Comparison of ENCODE assay signal across 15 cellular contexts in genomic region chr2:173708757-173709156, GRCh38.
A peak's percentile ranks its signal among the peaks of the same experiment; 100 is the strongest.
DNase-seq lines count a peak whose midpoint lies in the region; ATAC-seq and TF ChIP-seq lines count a peak whose summit lies in the region.
"Had no signal": no experiment of that assay in that cellular context is flagged by ENCODE, and none has a peak within 500 bp of the region (broad histone marks: within the 10 kb centered on the region; RNA-seq: fewer than 3 reads in every experiment).

No MANE protein-coding gene starts in this region.

- no peak overlapping the region for H3K9ac ChIP-seq in colonic mucosa (ENCODE audit: low read depth in 2 of 2, low read length in 2 of 2)

- ATAC-seq in Right ventricle myocardium superior (ENCODE audit: poor library complexity) (peak; percentile 79), HG02588 (IDR thresholded peaks at IDR 0.05; ENCODE audit: unreplicated experiment) (no peak)

- H3K27me3 ChIP-seq in colonic mucosa (no peaks in the 10 kb centered on the region), transverse colon (no peaks in the 10 kb centered on the region)
- H3K27me3 ChIP-seq: SJSA1 had no signal

- 35 to 40% methylated on average over 5 of the region's 5 CpGs for WGBS in transverse colon (ENCODE audit: low coverage in 1 of 2), 2 donors

- no peak for TF ChIP-seq EP300 in transverse colon (IDR thresholded peaks at IDR 0.05; ENCODE audit: low read depth)

- no peak overlapping the region for H3K27ac ChIP-seq in colonic mucosa
- no peak overlapping the region for H3K27ac ChIP-seq in transverse colon
- H3K27ac ChIP-seq: SJSA1 had no signal

- H3K36me3 ChIP-seq in colonic mucosa (no peaks in the 10 kb centered on the region), transverse colon (no peaks in the 10 kb centered on the region)
- H3K36me3 ChIP-seq: SJSA1 had no signal

- no peaks in the 10 kb centered on the region for H3K9me3 ChIP-seq in colonic mucosa
- no peaks in the 10 kb centered on the region for H3K9me3 ChIP-seq in transverse colon
- H3K9me3 ChIP-seq: SJSA1 had no signal

- intact Hi-C loops in Right ventricle myocardium superior (cut with DNase I), result no loop called here
- intact Hi-C loops in cardiac septum (cut with DNase I), result no loop called here
- intact Hi-C loops in colonic mucosa (cut with DNase I), result no loop called here
- intact Hi-C loops in transverse colon (cut with DNase I; ENCODE audit: low total_unique reads), result no loop called here

- in situ Hi-C loops in transverse colon (cut with MboI; ENCODE audit: low pct_ligation_motif_present in 1 of 4, low pct_unique_long_range_greater_than_20kb in 1 of 4, low sequenced_read_pairs in 3 of 4), result no loop called here

- DNase-seq in Right ventricle myocardium superior (no peak), cardiac septum (ENCODE audit: low spot score) (no peak), colonic mucosa (peak; percentile 32), myocyte (ENCODE audit: low read depth) (peak; percentile 59), transverse colon (peak; percentile 17), putamen (ENCODE audit: low spot score) (no peak)
- no peak for DNase-seq in activated naive CD4-positive, alpha-beta T cell treated with anti-CD3 and anti-CD28 coated beads, Interleukin-2, amount 50 U/mL, for 16 hours
- DNase-seq: C1 segment of cervical spinal cord, DMS79 treated with DMSO at 0.1 percent for 48 hours, KG1, MM.1S, NCI-H1105 treated with DMSO at 0.1 percent for 48 hours, NCI-H187 had no signal

- no peak for TF ChIP-seq POLR2A in transverse colon (IDR thresholded peaks at IDR 0.05)

- TF ChIP-seq CTCF in colonic mucosa (IDR thresholded peaks at IDR 0.05) (no peak), transverse colon (IDR thresholded peaks at IDR 0.05) (no peak)

- H3K4me1 ChIP-seq in colonic mucosa (no peaks in the 10 kb centered on the region), transverse colon (peaks cover 0 to 3% (median 0%) of the 10 kb centered on the region in 4 donors)
- H3K4me1 ChIP-seq: SJSA1 had no signal

- H3K4me3 ChIP-seq in colonic mucosa (no peak overlapping the region), transverse colon (no peak overlapping the region)
- H3K4me3 ChIP-seq: SJSA1 had no signal

Comparison
In these comparisons a context has a peak if more than half of its experiments do, and no peak if none do; other contexts are left out.
1. DNase-seq: peak in colonic mucosa (single experiment), myocyte (single experiment) and transverse colon (single experiment); none in Right ventricle myocardium superior (single experiment), cardiac septum (single experiment), activated naive CD4-positive, alpha-beta T cell treated with anti-CD3 and anti-CD28 coated beads, Interleukin-2, amount 50 U/mL, for 16 hours (single experiment) and putamen (single experiment).